ENCODE assay signal across 9 cellular contexts in the genomic region with DNA sequence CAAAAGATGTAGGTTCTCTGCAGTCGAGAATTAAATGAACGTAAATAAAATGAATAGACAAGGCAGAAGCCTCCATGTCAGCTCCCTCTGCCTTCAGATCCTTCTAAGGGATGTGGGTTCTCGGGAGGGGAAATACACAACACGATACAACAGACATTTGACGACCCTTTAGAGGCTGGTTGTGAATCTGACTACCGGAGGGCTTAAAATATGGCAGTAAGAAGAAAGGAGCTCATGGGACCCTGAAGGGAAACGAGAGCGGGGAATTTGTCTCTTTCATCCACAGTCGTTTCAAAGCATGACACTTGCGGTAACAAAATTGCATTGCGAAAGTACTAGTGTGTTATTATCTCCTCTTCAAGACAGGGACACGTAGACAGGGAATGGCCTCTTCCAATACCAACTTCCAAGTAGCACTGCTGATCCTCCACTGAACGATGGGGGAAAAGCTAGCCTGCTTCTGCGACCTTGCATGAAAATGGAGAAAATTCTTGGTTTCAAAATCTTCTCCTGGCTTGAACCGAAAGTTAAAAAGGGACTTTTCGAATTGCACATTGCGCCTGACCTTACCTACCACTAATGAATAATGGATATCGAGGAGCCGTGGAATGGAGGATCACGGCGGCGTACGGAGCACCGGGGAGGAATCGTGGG. TPM values are rescaled to one million over a fixed set of nuclear protein-coding genes. Genes with fewer than 3 reads are reported as not detected.
A peak's percentile ranks its signal among the peaks of the same experiment; 100 is the strongest.
DNase-seq lines count a peak whose midpoint lies in the region; ATAC-seq, FAIRE-seq and TF ChIP-seq lines count a peak whose summit lies in the region.
"Had no signal": no experiment of that assay in that cellular context is flagged by ENCODE, and none has a peak within 500 bp of the region (broad histone marks: within the 10 kb centered on the region; RNA-seq: fewer than 3 reads in every experiment).

No MANE protein-coding gene starts in this region.

- intact Hi-C loops in K562 (cut with micrococcal nuclease): no loop called here
- intact Hi-C loops in left lung (cut with DNase I): no loop called here

- H3K36me3 ChIP-seq in Loucy (ENCODE audit: insufficient read depth, low read length) (no peaks in the 10 kb centered on the region), K562 (ENCODE audit: control insufficient read depth, insufficient read depth, low read length) (no peaks in the 10 kb centered on the region), left lung (no peaks in the 10 kb centered on the region), thymus (ENCODE audit: control insufficient read depth, insufficient read depth) (no peaks in the 10 kb centered on the region)

- DNase-seq in NCI-H82 (lab: John Stamatoyannopoulos, UW) (peak; percentile 43), NCI-H82 treated with DMSO at 0.1 percent for 48 hours (lab: John Stamatoyannopoulos, UW; ENCODE audit: unreplicated experiment) (no peak), K562 (ENCODE audit: extremely low read depth in 1 of 4, low spot score in 3 of 4) (peak in 1 of 4 experiments; percentile 31), left lung (no peak), cerebellar nuclear complex (lab: John Stamatoyannopoulos, UW) (no peak), epidermal melanocyte (ENCODE audit: insufficient read length, low spot score) (no peak)

- no peaks in the 10 kb centered on the region for H3K9me1 ChIP-seq in K562 (ENCODE audit: control insufficient read depth, insufficient read depth, low read length)

- WGBS in K562 (ENCODE audit: insufficient coverage, low coverage, missing lambda C conversion rate): 2% methylated on average over 25 of the region's 25 CpGs
- 6% methylated on average over 25 of the region's 25 CpGs for WGBS in thymus

- H4K20me1 ChIP-seq in Loucy (ENCODE audit: insufficient read depth, low read length, poor library complexity, severe bottlenecking) (peaks cover 29% of the 10 kb centered on the region), K562 (replicated peaks; ENCODE audit: control insufficient read depth, insufficient read depth, low read length) (peaks cover 14% of the 10 kb centered on the region)

- H3K27me3 ChIP-seq in Loucy (ENCODE audit: insufficient read depth, low read length, poor library complexity, severe bottlenecking): no peaks in the 10 kb centered on the region
- peaks cover 45 to 56% of the 10 kb centered on the region in 2 experiments for H3K27me3 ChIP-seq in K562 (ENCODE audit: control insufficient read depth in 2 of 2, insufficient read depth in 2 of 2, low read length in 2 of 2)
- H3K27me3 ChIP-seq in left lung: peaks cover 0 to 52% of the 10 kb centered on the region in 2 donors
- no peaks in the 10 kb centered on the region for H3K27me3 ChIP-seq in thymus (ENCODE audit: control insufficient read depth, insufficient read depth)

- FAIRE-seq in K562 (lab: Jason Lieb, UNC): peak; percentile 26
- FAIRE-seq: G401.6 had no signal

- H3K4me1 ChIP-seq in Loucy (ENCODE audit: insufficient read depth, low read length, poor library complexity, severe bottlenecking): peaks cover 33% of the 10 kb centered on the region
- H3K4me1 ChIP-seq in K562 (replicated peaks in 1 of 2; ENCODE audit: control insufficient read depth in 2 of 2, insufficient read depth in 2 of 2, low read length in 2 of 2): peaks cover 15 to 19% of the 10 kb centered on the region in 2 experiments; a peak in 4 of 5 replicates
- peaks cover 4 to 29% of the 10 kb centered on the region in 2 donors for H3K4me1 ChIP-seq in left lung
- H3K4me1 ChIP-seq in thymus (ENCODE audit: control insufficient read depth, insufficient read depth, low read length): peaks cover 20% of the 10 kb centered on the region

- TF ChIP-seq CTCF in Loucy (conservative IDR thresholded peaks at IDR 0.05; ENCODE audit: low read length) (no peak), K562 (IDR thresholded peaks at IDR 0.05 in 2 of 3, conservative IDR thresholded peaks at IDR 0.05 in 1 of 3; ENCODE audit: insufficient read depth in 2 of 3, low read depth in 1 of 3, low read length in 3 of 3) (no peak), left lung (IDR thresholded peaks at IDR 0.05) (no peak)

- ATAC-seq in K562 (no peak), left lung (peak; percentile 2)

- peak overlapping the region; percentile 78 for H3K4me3 ChIP-seq in Loucy (ENCODE audit: low read length, poor library complexity, severe bottlenecking)
- H3K4me3 ChIP-seq in K562: peak overlapping the region; percentile 59
- H3K4me3 ChIP-seq in left lung: peak overlapping the region; percentile 62 to 64
- peak overlapping the region; percentile 90 for H3K4me3 ChIP-seq in thymus (ENCODE audit: low read length)

- no peaks in the 10 kb centered on the region for H3K9me2 ChIP-seq in Loucy (replicated peaks; ENCODE audit: low read depth, low read length)

- H3K79me2 ChIP-seq in Loucy (ENCODE audit: insufficient read depth, low read length): peaks cover 40% of the 10 kb centered on the region
- peaks cover 23% of the 10 kb centered on the region for H3K79me2 ChIP-seq in K562 (ENCODE audit: control insufficient read depth, insufficient read depth, low read length)

- H3K4me2 ChIP-seq in Loucy (ENCODE audit: low read depth, low read length, poor library complexity, severe bottlenecking) (peak overlapping the region; percentile 86), K562 (ENCODE audit: insufficient read depth, low read length) (peak overlapping the region; percentile 67)

- TF ChIP-seq POLR2A in K562 (conservative IDR thresholded peaks at IDR 0.05): no peak

- H3K27ac ChIP-seq in K562 (ENCODE audit: extremely low read depth, low read depth, low read length) (no peak overlapping the region), left lung (peak overlapping the region; percentile 33 to 67), thymus (ENCODE audit: low read depth) (peak overlapping the region; percentile 93)

- TF ChIP-seq RAD21 in K562 (CRISPR knock-in tag; conservative IDR thresholded peaks at IDR 0.05 in 1 of 2, IDR thresholded peaks at IDR 0.05 in 1 of 2): no peak

- H3K9ac ChIP-seq in Loucy (ENCODE audit: low read depth, low read length, poor library complexity, severe bottlenecking) (peak overlapping the region; percentile 78), K562 (ENCODE audit: insufficient read depth in 1 of 2, low read depth in 2 of 2, low read length in 2 of 2) (peak overlapping the region; percentile 44 to 95)

- H3K9me3 ChIP-seq in Loucy (ENCODE audit: insufficient read depth, low read depth, low read length) (no peaks in the 10 kb centered on the region), K562 (replicated peaks; ENCODE audit: control insufficient read depth, insufficient read depth, low read depth, low read length) (no peaks in the 10 kb centered on the region), left lung (no peaks in the 10 kb centered on the region), thymus (ENCODE audit: control insufficient read depth) (no peaks in the 10 kb centered on the region)

- H3F3A ChIP-seq in Loucy (ENCODE audit: low read depth): 0 out of 2 replicates have a peak, but pooled peaks cover 4% of the 10 kb centered on the region

- no peak for TF ChIP-seq EP300 in K562 (IDR thresholded peaks at IDR 0.05; ENCODE audit: low read length)

- in situ Hi-C loops in K562 (cut with MboI): no loop called here

- peak overlapping the region; percentile 36 for H2AFZ ChIP-seq in Loucy (ENCODE audit: low read length)
- H2AFZ ChIP-seq in K562 (ENCODE audit: low read depth, low read length): peak overlapping the region; percentile 91

- no TSS peak for BruUV-seq in K562 (replicated peaks; lab: Mats Ljungman, UMichigan)

- POLR2A ChIA-PET in K562 (lab: Yijun Ruan, JAX): interaction anchor here (0.9 to 1.5 kb wide), 5 partner anchors 11 to 708 kb away, joined by 3 to 7 read pairs (median 3); no protein-coding TSS in a partner anchor

- CTCF ChIA-PET in K562 (lab: Yijun Ruan, JAX; ENCODE audit: low intra/inter-chr PET ratio): no interaction called here

TF ChIP-seq in K562, 482 proteins besides CTCF, POLR2A, EP300 and RAD21 (continues in another document):
- peak; percentile 49; the same call in 1 of the 2 replicates for TF ChIP-seq BMI1 (IDR thresholded peaks at IDR 0.05; ENCODE audit: low read length)
- TF ChIP-seq ARID1B (IDR thresholded peaks at IDR 0.05): 0 out of 2 replicates have a peak, but pooled peaks have one; percentile 10
- no peak for TF ChIP-seq CEBPG (CRISPR knock-in tag; IDR thresholded peaks at IDR 0.05)
- TF ChIP-seq CEBPG (tag; conservative IDR thresholded peaks at IDR 0.05 in 1 of 2, IDR thresholded peaks at IDR 0.05 in 1 of 2): peak; percentile 65; a peak in 3 of 4 replicates
- 0 out of 2 replicates have a peak, but pooled peaks have one; percentile 2 for TF ChIP-seq ZNF124 (CRISPR knock-in tag; IDR thresholded peaks at IDR 0.05)
- peak; percentile 72; the same call in 1 of the 2 replicates for TF ChIP-seq EZH2 (IDR thresholded peaks at IDR 0.05; ENCODE audit: borderline replicate concordance, low read depth, low read length)
- TF ChIP-seq TEAD4 (IDR thresholded peaks at IDR 0.05; ENCODE audit: low read length): 0 out of 2 replicates have a peak, but pooled peaks have one; percentile 6
- TF ChIP-seq TEAD4 (CRISPR knock-in tag; IDR thresholded peaks at IDR 0.05; ENCODE audit: borderline replicate concordance): no peak
- 0 out of 2 replicates have a peak, but pooled peaks have one; percentile 13 for TF ChIP-seq HDAC2 (IDR thresholded peaks at IDR 0.05)
- peak; percentile 88 for TF ChIP-seq CEBPB (tag; IDR thresholded peaks at IDR 0.05)
- TF ChIP-seq CBX8 (IDR thresholded peaks at IDR 0.05; ENCODE audit: borderline replicate concordance, extremely low read depth, low read depth, low read length, poor library complexity, severe bottlenecking): peak; percentile 60
- TF ChIP-seq CSDE1 (IDR thresholded peaks at IDR 0.05): no peak

RNA-seq across cellular contexts. Expression of a gene that starts 1.2 kb away (rescaled TPM):
- total RNA-seq in K562 (2011; cell fraction: chromatin; rRNA removed; ENCODE audit: low replicate concordance): 13.1 and 18.3 TPM in 2 replicates
- 5.5 and 8.3 TPM in 2 replicates for total RNA-seq in K562 (2011; cell fraction: nucleolus; rRNA removed)
- total RNA-seq in K562 (2011; cell fraction: nucleoplasm; rRNA removed): 8.8 and 10.2 TPM in 2 replicates
- 1.4 and 2.4 TPM in 2 replicates for total RNA-seq in K562 (2014; rRNA removed)
- 1.9 and 3.0 TPM in 2 replicates for total RNA-seq in K562 (2014; rRNA removed; fragmentation: Illumina TruSeq; extraction: Trizol)
- total RNA-seq in K562 (2015; rRNA removed; fragmentation: Illumina TruSeq; extraction: Trizol): 2.6 and 2.8 TPM in 2 replicates
- 4.9 and 6.3 TPM in 2 replicates for total RNA-seq in K562 (2021)
- 0.60 and 0.96 TPM in 2 replicates for polyA plus RNA-seq in K562 (2011; rRNA removed)
- 0.28 and 0.45 TPM in 2 replicates for polyA plus RNA-seq in K562 (2011; cell fraction: cytosol; rRNA removed)
- 2.1 and 3.4 TPM in 2 replicates for polyA plus RNA-seq in K562 (2011; cell fraction: nucleus; rRNA removed)
- 1.5 and 2.4 TPM in 2 replicates for polyA plus RNA-seq in K562 (2012)
- polyA plus RNA-seq in K562 (2014; fragmentation: Illumina TruSeq; extraction: Trizol): 2.2 and 2.3 TPM in 2 replicates
- under 1 TPM; 0.20 to 0.30 TPM for polyA plus RNA-seq in K562 (2014; fragmentation: Nextera tagmentation; extraction: Ambion mirVana)
- polyA plus RNA-seq in K562 (2014; rRNA removed): 0.81 and 2.5 TPM in 2 replicates
- 3.2 and 4.1 TPM in 2 replicates for polyA minus RNA-seq in K562 (2011; rRNA and poly(A)+ RNA removed)
- 0.86 and 1.5 TPM in 2 replicates for polyA minus RNA-seq in K562 (2011; cell fraction: cytosol; rRNA and poly(A)+ RNA removed)
- polyA minus RNA-seq in K562 (2011; cell fraction: nucleus; rRNA and poly(A)+ RNA removed): 2.3 and 3.1 TPM in 2 replicates
- 10 to 100 TPM; 14.0 to 18.8 TPM for total RNA-seq in left lung
- 11.8 TPM for polyA plus RNA-seq in thymus
